1 cellular context compared by ENCODE assay signal in the genomic region with DNA sequence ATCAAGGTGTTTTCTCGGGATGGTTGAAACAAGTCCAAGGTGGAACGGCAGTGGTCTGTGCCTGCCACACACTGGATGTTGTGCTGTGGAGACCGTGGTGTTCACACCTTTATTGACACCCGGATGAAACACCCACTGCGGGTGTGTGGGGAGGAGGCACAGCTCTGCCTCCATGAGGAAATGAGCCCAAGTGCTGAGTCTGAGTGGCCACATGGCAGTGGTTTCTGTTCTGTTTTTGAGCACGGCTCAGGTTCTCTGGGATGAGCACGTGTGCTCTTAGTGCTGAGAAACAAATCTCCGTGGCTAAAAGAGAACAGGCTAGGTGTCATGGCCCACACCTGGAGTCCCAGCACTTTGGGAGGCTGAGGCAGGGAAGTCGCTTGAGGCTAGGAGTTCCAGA.
TF ChIP-seq lines count a peak whose summit lies in the region.

No MANE protein-coding gene starts in this region.

TF ChIP-seq in WTC11, 78 proteins besides CTCF, POLR2A, EP300 and RAD21 (continued from another document):
- TF ChIP-seq, protein P1, sequence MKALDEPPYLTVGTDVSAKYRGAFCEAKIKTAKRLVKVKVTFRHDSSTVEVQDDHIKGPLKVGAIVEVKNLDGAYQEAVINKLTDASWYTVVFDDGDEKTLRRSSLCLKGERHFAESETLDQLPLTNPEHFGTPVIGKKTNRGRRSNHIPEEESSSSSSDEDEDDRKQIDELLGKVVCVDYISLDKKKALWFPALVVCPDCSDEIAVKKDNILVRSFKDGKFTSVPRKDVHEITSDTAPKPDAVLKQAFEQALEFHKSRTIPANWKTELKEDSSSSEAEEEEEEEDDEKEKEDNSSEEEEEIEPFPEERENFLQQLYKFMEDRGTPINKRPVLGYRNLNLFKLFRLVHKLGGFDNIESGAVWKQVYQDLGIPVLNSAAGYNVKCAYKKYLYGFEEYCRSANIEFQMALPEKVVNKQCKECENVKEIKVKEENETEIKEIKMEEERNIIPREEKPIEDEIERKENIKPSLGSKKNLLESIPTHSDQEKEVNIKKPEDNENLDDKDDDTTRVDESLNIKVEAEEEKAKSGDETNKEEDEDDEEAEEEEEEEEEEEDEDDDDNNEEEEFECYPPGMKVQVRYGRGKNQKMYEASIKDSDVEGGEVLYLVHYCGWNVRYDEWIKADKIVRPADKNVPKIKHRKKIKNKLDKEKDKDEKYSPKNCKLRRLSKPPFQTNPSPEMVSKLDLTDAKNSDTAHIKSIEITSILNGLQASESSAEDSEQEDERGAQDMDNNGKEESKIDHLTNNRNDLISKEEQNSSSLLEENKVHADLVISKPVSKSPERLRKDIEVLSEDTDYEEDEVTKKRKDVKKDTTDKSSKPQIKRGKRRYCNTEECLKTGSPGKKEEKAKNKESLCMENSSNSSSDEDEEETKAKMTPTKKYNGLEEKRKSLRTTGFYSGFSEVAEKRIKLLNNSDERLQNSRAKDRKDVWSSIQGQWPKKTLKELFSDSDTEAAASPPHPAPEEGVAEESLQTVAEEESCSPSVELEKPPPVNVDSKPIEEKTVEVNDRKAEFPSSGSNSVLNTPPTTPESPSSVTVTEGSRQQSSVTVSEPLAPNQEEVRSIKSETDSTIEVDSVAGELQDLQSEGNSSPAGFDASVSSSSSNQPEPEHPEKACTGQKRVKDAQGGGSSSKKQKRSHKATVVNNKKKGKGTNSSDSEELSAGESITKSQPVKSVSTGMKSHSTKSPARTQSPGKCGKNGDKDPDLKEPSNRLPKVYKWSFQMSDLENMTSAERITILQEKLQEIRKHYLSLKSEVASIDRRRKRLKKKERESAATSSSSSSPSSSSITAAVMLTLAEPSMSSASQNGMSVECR (CRISPR knock-in tag; IDR thresholded peaks at IDR 0.05; ENCODE audit: borderline replicate concordance), result no peak
